In genomic region chr2:100283724-100284501, GRCh38 we compare ENCODE assay signal across 1 cellular context.
TF ChIP-seq lines count a peak whose summit lies in the region.

No MANE protein-coding gene starts in this region.

TF ChIP-seq in SK-N-SH, 30 proteins besides CTCF, POLR2A, EP300 and RAD21:
- TF ChIP-seq ELF1 (IDR thresholded peaks at IDR 0.05) (no peak; the same call in 1 of the 2 replicates), USF2 (IDR thresholded peaks at IDR 0.05; ENCODE audit: borderline replicate concordance, low read depth, low read length) (no peak), RFX5 (IDR thresholded peaks at IDR 0.05; ENCODE audit: low read length) (no peak), TEAD4 (IDR thresholded peaks at IDR 0.05; ENCODE audit: borderline replicate concordance, insufficient read depth) (peak; percentile 72), USF1 (IDR thresholded peaks at IDR 0.05; ENCODE audit: borderline replicate concordance, low read depth) (no peak), RCOR1 (IDR thresholded peaks at IDR 0.05; ENCODE audit: low read length) (no peak), EZH2phosphoT487 (IDR thresholded peaks at IDR 0.05; ENCODE audit: borderline replicate concordance, low read depth) (no peak), IRF3 (IDR thresholded peaks at IDR 0.05; ENCODE audit: low read depth, low read length) (no peak), REST (IDR thresholded peaks at IDR 0.05; ENCODE audit: low read depth, low read length) (peak; percentile 35; the same call in 1 of the 2 replicates), TCF12 (IDR thresholded peaks at IDR 0.05) (peak; percentile 84; the same call in 1 of the 2 replicates), MXI1 (IDR thresholded peaks at IDR 0.05; ENCODE audit: low read depth, low read length) (no peak), SMC3 (IDR thresholded peaks at IDR 0.05; ENCODE audit: low read depth, low read length) (no peak), POLR2AphosphoS5 (IDR thresholded peaks at IDR 0.05; ENCODE audit: low read depth, low read length) (no peak; the same call in 1 of the 2 replicates), RXRA (IDR thresholded peaks at IDR 0.05; ENCODE audit: borderline replicate concordance, low read depth) (peak; percentile 96), FOXM1 (IDR thresholded peaks at IDR 0.05; ENCODE audit: low read depth) (peak; percentile 60; the same call in 1 of the 2 replicates), TAF1 (IDR thresholded peaks at IDR 0.05; ENCODE audit: borderline replicate concordance, low read depth, low read length) (no peak), FOXJ3 (CRISPR knock-in tag; IDR thresholded peaks at IDR 0.05) (no peak), YY1 (IDR thresholded peaks at IDR 0.05; ENCODE audit: low read depth) (0 out of 2 replicates have a peak, but pooled peaks have one; percentile 59), MAX (IDR thresholded peaks at IDR 0.05; ENCODE audit: low read depth) (peak; percentile 77), JUND (IDR thresholded peaks at IDR 0.05) (peak; percentile 93), NRF1 (IDR thresholded peaks at IDR 0.05; ENCODE audit: low read depth, low read length) (no peak), NFIC (IDR thresholded peaks at IDR 0.05; ENCODE audit: borderline replicate concordance) (peak; percentile 89), CHD2 (IDR thresholded peaks at IDR 0.05; ENCODE audit: low read length, partially characterized antibody) (no peak), SIN3A (IDR thresholded peaks at IDR 0.05; ENCODE audit: borderline replicate concordance, low read depth, low read length) (no peak), GATA2 (CRISPR knock-in tag; IDR thresholded peaks at IDR 0.05) (no peak), ZBTB33 (IDR thresholded peaks at IDR 0.05; ENCODE audit: borderline replicate concordance, low read depth) (0 out of 2 replicates have a peak, but pooled peaks have one; percentile 49), FOSL2 (IDR thresholded peaks at IDR 0.05; ENCODE audit: borderline replicate concordance, low read depth) (peak; percentile 90), MEF2A (IDR thresholded peaks at IDR 0.05; ENCODE audit: borderline replicate concordance, low read depth) (0 out of 2 replicates have a peak, but pooled peaks have one; percentile 6), GABPA (IDR thresholded peaks at IDR 0.05; ENCODE audit: low read depth) (no peak), PBX3 (IDR thresholded peaks at IDR 0.05) (peak; percentile 96)
